In genomic region chr2:27889774-27890145, GRCh38 we compare ENCODE assay signal across 8 cellular contexts. TPM values are rescaled to one million over a fixed set of nuclear protein-coding genes. Genes with fewer than 3 reads are reported as not detected.
DNase-seq lines count a peak whose midpoint lies in the region; ATAC-seq and TF ChIP-seq lines count a peak whose summit lies in the region.

No MANE protein-coding gene starts in this region.

- RAD21 ChIA-PET in HCT116 (lab: Charles Lee; ENCODE audit: low non-redundant PET in 1 of 2, low total read pairs in 2 of 2, uncharacterized antibody in 2 of 2, unreplicated experiment in 2 of 2), result no interaction called here

- H3K9ac ChIP-seq in HCT116 (ENCODE audit: low read length), result peak overlapping the region; percentile 83

- H3K4me1 ChIP-seq in HCT116 (ENCODE audit: control insufficient read depth in 1 of 2, insufficient read depth in 2 of 2, low read length in 2 of 2) (peaks cover 6 to 31% of the 10 kb centered on the region in 2 experiments; a peak in 3 of 4 replicates), right cardiac atrium (ENCODE audit: control insufficient read depth, insufficient read depth, low read length) (no peaks in the 10 kb centered on the region)

- H3K27me3 Mint-ChIP-seq in activated T-helper 1 cell treated with anti-CD3 and anti-CD28 coated beads, Interleukin-12 subunit alpha, Interleukin-12 subunit beta, Interleukin-2, Interleukin-4 antibody, amounts not matched to agents 30 ng/mL and 10 ng/mL and 1 ng/mL, durations not matched to agents 14 hours and 24 hours and 36 hours (ENCODE audit: insufficient read depth), result no peaks in the 10 kb centered on the region

- H4K20me1 ChIP-seq in HCT116 (ENCODE audit: insufficient read depth), result no peaks in the 10 kb centered on the region

- no peaks in the 10 kb centered on the region for H3K9me3 Mint-ChIP-seq in activated T-helper 1 cell treated with anti-CD3 and anti-CD28 coated beads, Interleukin-12 subunit alpha, Interleukin-12 subunit beta, Interleukin-2, Interleukin-4 antibody, amounts not matched to agents 30 ng/mL and 10 ng/mL and 1 ng/mL, durations not matched to agents 14 hours and 24 hours and 36 hours

- CTCF ChIA-PET in AG04450 (lab: Charles Lee), result no interaction called here
- CTCF ChIA-PET in HCT116 (lab: Charles Lee), result no interaction called here

- H3K36me3 Mint-ChIP-seq in activated T-helper 1 cell treated with anti-CD3 and anti-CD28 coated beads, Interleukin-12 subunit alpha, Interleukin-12 subunit beta, Interleukin-2, Interleukin-4 antibody, amounts not matched to agents 30 ng/mL and 10 ng/mL and 1 ng/mL, durations not matched to agents 14 hours and 24 hours and 36 hours (ENCODE audit: low read depth), result peaks cover 15% of the 10 kb centered on the region

- TF ChIP-seq RAD21 in HCT116 (IDR thresholded peaks at IDR 0.05; ENCODE audit: low read depth), result no peak

- DNase-seq in AG04450 (ENCODE audit: low read depth, low spot score) (no peak), HCT116 (ENCODE audit: low read depth, low spot score) (no peak), right cardiac atrium (peak in 2 of 3 donors; percentile 18 to 53), SIG-M5 (lab: John Stamatoyannopoulos, UW) (no peak)
- no peak for DNase-seq in activated T-helper 1 cell treated with anti-CD3 and anti-CD28 coated beads, Interleukin-12 subunit alpha, Interleukin-12 subunit beta, Interleukin-2, Interleukin-4 antibody, amounts not matched to agents 30 ng/mL and 10 ng/mL and 1 ng/mL, durations not matched to agents 14 hours and 24 hours and 36 hours (ENCODE audit: low spot score)

- H3K4me3 ChIP-seq in AG04450 (ENCODE audit: low read depth, low read length), result peak overlapping the region; percentile 88
- peak overlapping the region; percentile 66 to 78 for H3K4me3 ChIP-seq in HCT116 (replicated peaks in 1 of 2; ENCODE audit: low read depth in 1 of 2, low read length in 2 of 2)
- H3K4me3 ChIP-seq in right cardiac atrium (ENCODE audit: low read length), result peak overlapping the region; percentile 66
- peak overlapping the region; percentile 54 to 79 (median 68) for H3K4me3 ChIP-seq in skin epidermis

- H3K4me3 Mint-ChIP-seq in activated T-helper 1 cell treated with anti-CD3 and anti-CD28 coated beads, Interleukin-12 subunit alpha, Interleukin-12 subunit beta, Interleukin-2, Interleukin-4 antibody, amounts not matched to agents 30 ng/mL and 10 ng/mL and 1 ng/mL, durations not matched to agents 14 hours and 24 hours and 36 hours, result peak overlapping the region; percentile 93

- no TSS peak for BruUV-seq in HCT116 (replicated peaks; lab: Mats Ljungman, UMichigan)

- peak overlapping the region; percentile 97 for H3K27ac Mint-ChIP-seq in activated T-helper 1 cell treated with anti-CD3 and anti-CD28 coated beads, Interleukin-12 subunit alpha, Interleukin-12 subunit beta, Interleukin-2, Interleukin-4 antibody, amounts not matched to agents 30 ng/mL and 10 ng/mL and 1 ng/mL, durations not matched to agents 14 hours and 24 hours and 36 hours

- TF ChIP-seq CTCF in AG04450 (IDR thresholded peaks at IDR 0.05; ENCODE audit: low read depth, low read length) (no peak), HCT116 (IDR thresholded peaks at IDR 0.05 in 2 of 3, conservative IDR thresholded peaks at IDR 0.05 in 1 of 3; ENCODE audit: borderline replicate concordance in 1 of 3, insufficient read depth in 1 of 3, low read depth in 2 of 3, low read length in 2 of 3) (no peak)

- peak overlapping the region; percentile 93 for H3K4me2 ChIP-seq in HCT116 (ENCODE audit: low read length)

- intact Hi-C loops in HCT116 (cut with micrococcal nuclease) (loop anchor here (2.0 to 5.0 kb wide), 2 partner anchors 187 to 507 kb away; no protein-coding TSS in a partner anchor), right cardiac atrium (cut with DNase I) (loop anchor here in 3 of 4 donors (2.0 to 10.0 kb wide), 3 partner anchors 501 to 505 kb away; partner anchors contain the start of gene FOSL2 (in 2 of the 3))
- intact Hi-C loops in activated T-helper 1 cell treated with anti-CD3 and anti-CD28 coated beads, Interleukin-12 subunit alpha, Interleukin-12 subunit beta, Interleukin-2, Interleukin-4 antibody, amounts not matched to agents 30 ng/mL and 10 ng/mL and 1 ng/mL, durations not matched to agents 14 hours and 24 hours and 36 hours (cut with micrococcal nuclease), result loop anchor here (1.0 to 5.0 kb wide), 7 partner anchors 13 to 501 kb away; partner anchors contain the start of gene MRPL33

- WGBS in right cardiac atrium, result 21% methylated on average over 10 of the region's 10 CpGs

- H3K4me1 Mint-ChIP-seq in activated T-helper 1 cell treated with anti-CD3 and anti-CD28 coated beads, Interleukin-12 subunit alpha, Interleukin-12 subunit beta, Interleukin-2, Interleukin-4 antibody, amounts not matched to agents 30 ng/mL and 10 ng/mL and 1 ng/mL, durations not matched to agents 14 hours and 24 hours and 36 hours (ENCODE audit: low read depth), result peaks cover 56% of the 10 kb centered on the region

- POLR2A ChIA-PET in AG04450 (lab: Yijun Ruan, JAX), result interaction anchor here (1.9 kb wide), 1 partner anchor 91 kb away, joined by 6 read pairs; no protein-coding TSS in a partner anchor
- POLR2A ChIA-PET in HCT116 (lab: Charles Lee), result no interaction called here

- no peaks in the 10 kb centered on the region for H3K9me2 ChIP-seq in HCT116 (ENCODE audit: insufficient read depth)

- H3K79me2 ChIP-seq in HCT116 (ENCODE audit: insufficient read depth, low read length), result peaks cover 29% of the 10 kb centered on the region; the same call in 1 of the 2 replicates

- H2AFZ ChIP-seq in HCT116 (ENCODE audit: low read depth, low read length, poor library complexity, severe bottlenecking), result no peak overlapping the region

- no peak for TF ChIP-seq POLR2A in HCT116 (IDR thresholded peaks at IDR 0.05; ENCODE audit: borderline replicate concordance, extremely low read depth, insufficient read depth, insufficient read length)

- no peak for ATAC-seq in HCT116
- ATAC-seq in right cardiac atrium, result no peak
- ATAC-seq in GM21423 (IDR thresholded peaks at IDR 0.05; ENCODE audit: unreplicated experiment), result no peak
- ATAC-seq in HG02884 (IDR thresholded peaks at IDR 0.05; ENCODE audit: unreplicated experiment), result no peak

- H3K9me3 ChIP-seq in AG04450 (ENCODE audit: control insufficient read depth, insufficient read depth, low read length) (no peaks in the 10 kb centered on the region; the same call in 1 of the 2 replicates), HCT116 (ENCODE audit: control insufficient read depth in 1 of 2, insufficient read depth in 1 of 2, low read depth in 1 of 2, low read length in 2 of 2) (no peaks in the 10 kb centered on the region), right cardiac atrium (ENCODE audit: control insufficient read depth, low read length) (no peaks in the 10 kb centered on the region)

- 0 out of 4 replicates have a peak, but pooled peaks cover 0 to 3% of the 10 kb centered on the region in 2 experiments for H3K36me3 ChIP-seq in HCT116 (ENCODE audit: control insufficient read depth in 1 of 2, insufficient read depth in 2 of 2, low read length in 2 of 2)

- peak overlapping the region; percentile 42 for H3K27ac ChIP-seq in AG04450 (ENCODE audit: low read depth, low read length)
- peak overlapping the region; percentile 98 for H3K27ac ChIP-seq in HCT116 (ENCODE audit: low read depth, low read length)
- peak overlapping the region; percentile 95 for H3K27ac ChIP-seq in right cardiac atrium (ENCODE audit: low read length)
- H3K27ac ChIP-seq in skin epidermis, result peak overlapping the region; percentile 90 to 99 (median 97)

- H3K27me3 ChIP-seq in AG04450 (ENCODE audit: control insufficient read depth, insufficient read depth, low read length), result no peaks in the 10 kb centered on the region
- no peaks in the 10 kb centered on the region for H3K27me3 ChIP-seq in HCT116 (ENCODE audit: insufficient read depth, low read length)
- H3K27me3 ChIP-seq in right cardiac atrium (ENCODE audit: control insufficient read depth, insufficient read depth), result no peaks in the 10 kb centered on the region

TF ChIP-seq in HCT116, 20 proteins besides CTCF, POLR2A, EP300 and RAD21:
- TF ChIP-seq SIN3A (IDR thresholded peaks at IDR 0.05; ENCODE audit: low read depth) (no peak), ZFX (IDR thresholded peaks at IDR 0.05) (no peak), EZH2 (IDR thresholded peaks at IDR 0.05) (no peak), EZH2phosphoT487 (IDR thresholded peaks at IDR 0.05; ENCODE audit: borderline replicate concordance) (no peak)

RNA-seq across cellular contexts. Expression of gene RBKS, which starts 0.4 kb away (rescaled TPM):
- 1.4 and 1.5 TPM in 2 replicates for polyA plus RNA-seq in AG04450 (2011; rRNA removed)
- 1.0 and 1.1 TPM in 2 replicates for polyA minus RNA-seq in AG04450 (2011; rRNA and poly(A)+ RNA removed)
- 2.4 TPM for total RNA-seq in HCT116 (2021; ENCODE audit: unreplicated experiment)
- polyA plus RNA-seq in HCT116 (2012), result 1.7 and 2.4 TPM in 2 replicates
- 0.76 and 0.83 TPM in 2 replicates for total RNA-seq in activated T-helper 1 cell treated with anti-CD3 and anti-CD28 coated beads, Interleukin-12 subunit alpha, Interleukin-12 subunit beta, Interleukin-2, Interleukin-4 antibody, amounts not matched to agents 30 ng/mL and 10 ng/mL and 1 ng/mL, durations not matched to agents 14 hours and 24 hours and 36 hours
- 1 to 10 TPM; 1.4 to 3.9 (median 2.6) TPM for total RNA-seq in right cardiac atrium
- polyA plus RNA-seq in right cardiac atrium, result 3.4 TPM

RNA-seq across cellular contexts. Expression of gene BABAM2, which starts 0.8 kb away (rescaled TPM):
- polyA plus RNA-seq in AG04450 (2011; rRNA removed), result 44.5 and 45.0 TPM in 2 replicates
- polyA minus RNA-seq in AG04450 (2011; rRNA and poly(A)+ RNA removed), result 31.0 and 35.7 TPM in 2 replicates
- total RNA-seq in HCT116 (2021; ENCODE audit: unreplicated experiment), result 23.8 TPM
- polyA plus RNA-seq in HCT116 (2012), result 11.9 and 16.2 TPM in 2 replicates
- total RNA-seq in activated T-helper 1 cell treated with anti-CD3 and anti-CD28 coated beads, Interleukin-12 subunit alpha, Interleukin-12 subunit beta, Interleukin-2, Interleukin-4 antibody, amounts not matched to agents 30 ng/mL and 10 ng/mL and 1 ng/mL, durations not matched to agents 14 hours and 24 hours and 36 hours, result 46.3 and 46.6 TPM in 2 replicates
- 10 to 100 TPM; 63.8 to 65.2 (median 64.2) TPM for total RNA-seq in right cardiac atrium
- 45.2 TPM for polyA plus RNA-seq in right cardiac atrium

Comparison
In these comparisons a context has a peak if more than half of its experiments do, and no peak if none do; other contexts are left out.
1. DNase-seq: peak in right cardiac atrium (2 of 3); none in AG04450 (single experiment), HCT116 (single experiment), activated T-helper 1 cell treated with anti-CD3 and anti-CD28 coated beads, Interleukin-12 subunit alpha, Interleukin-12 subunit beta, Interleukin-2, Interleukin-4 antibody, amounts not matched to agents 30 ng/mL and 10 ng/mL and 1 ng/mL, durations not matched to agents 14 hours and 24 hours and 36 hours (single experiment) and SIG-M5 (single experiment).
2. H3K27ac ChIP-seq: peak in every context shown above with its lines; median percentile 98 in HCT116; 97 in skin epidermis; 95 in right cardiac atrium; 42 in AG04450.
3. Peak in every context shown above with its lines, with median percentiles within 50 percentile points of each other: H3K4me3 ChIP-seq.